ENCODE assay signal across 6 cellular contexts in the genomic region with DNA sequence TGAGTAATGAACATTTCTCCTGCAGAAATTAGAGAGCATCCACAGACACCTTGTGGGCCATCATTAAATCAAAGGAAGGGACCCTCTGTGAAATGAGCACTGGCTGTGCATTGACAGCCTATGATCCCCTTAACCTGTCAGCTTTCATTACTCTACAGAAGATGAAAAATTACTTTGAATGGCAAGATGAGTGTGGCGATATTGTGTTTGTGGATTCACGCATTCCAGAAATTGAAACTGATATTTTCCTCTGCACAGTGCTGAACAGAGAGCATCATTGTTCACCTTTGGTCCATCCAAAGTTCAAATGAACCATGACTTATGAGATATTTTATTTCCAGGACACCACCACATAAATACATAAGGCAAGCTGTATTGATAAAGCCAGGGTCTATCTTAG.
"Had no signal": no experiment of that assay in that cellular context is flagged by ENCODE, and none has a peak within 500 bp of the region (broad histone marks: within the 10 kb centered on the region; RNA-seq: fewer than 3 reads in every experiment).

No MANE protein-coding gene starts in this region.

- H2AFZ ChIP-seq: GM23248 had no signal

- H3K9ac ChIP-seq: GM23248 had no signal

- H3K4me3 ChIP-seq: GM23248, HAP-1 had no signal

- H3K9me3 ChIP-seq: HAP-1 had no signal

- H3K27ac ChIP-seq: GM23248 had no signal

- DNase-seq: GM23248, GOT3, H7, HFFc6, KBM-7 had no signal

- H3K36me3 ChIP-seq: HAP-1 had no signal
